ENCODE assay signal across 8 cellular contexts in genomic region chr11:102452461-102453285, GRCh38. TPM values are rescaled to one million over a fixed set of nuclear protein-coding genes. Genes with fewer than 3 reads are reported as not detected.
DNase-seq lines count a peak whose midpoint lies in the region; ATAC-seq and TF ChIP-seq lines count a peak whose summit lies in the region.

Gene TMEM123 (minus strand): TSS chr11:102452765. CDS start chr11:102452623, 142 bp downstream.

- H3K9me3 ChIP-seq in OCI-LY7 (ENCODE audit: low read length): no peaks in the 10 kb centered on the region
- H3K9me3 ChIP-seq in muscle layer of colon (ENCODE audit: low read length): no peaks in the 10 kb centered on the region

- intact Hi-C loops in OCI-LY7 (cut with micrococcal nuclease; ENCODE audit: unreplicated experiment): loop anchor here (1.0 to 2.0 kb wide), 4 partner anchors 22 to 135 kb away; partner anchors contain the start of genes BIRC2 and BIRC3

- H3K27ac ChIP-seq in OCI-LY7 (ENCODE audit: low read depth, low read length, poor library complexity, severe bottlenecking): peak within 1 kb of the TSS; percentile 88
- peak within 1 kb of the TSS; percentile 98 for H3K27ac ChIP-seq in muscle layer of colon (ENCODE audit: low read depth, low read length)

- no peaks in the 10 kb centered on the region for H3K9me2 ChIP-seq in OCI-LY7 (ENCODE audit: insufficient read depth, low read length)

- peak within 1 kb of the TSS; percentile 92 for H3K4me2 ChIP-seq in OCI-LY7 (ENCODE audit: low read length)

- TSS peak; percentile 81 for BruUV-seq in OCI-LY7 (replicated peaks; lab: Mats Ljungman, UMichigan)

- H3K27me3 ChIP-seq in muscle layer of colon (ENCODE audit: control insufficient read depth in 1 of 2, insufficient read depth in 2 of 2, low read length in 2 of 2): no peaks in the 10 kb centered on the region

- H2AFZ ChIP-seq in OCI-LY7 (ENCODE audit: low read length): peak within 1 kb of the TSS; percentile 53

- CTCF ChIA-PET in OCI-LY7 (lab: Charles Lee; ENCODE audit: unreplicated experiment): interaction anchor here (0.7 to 1.1 kb wide), 5 partner anchors 22 to 62 kb away, joined by 3 to 6 read pairs (median 5); no protein-coding TSS in a partner anchor

- TF ChIP-seq POLR2A in erythroblast (IDR thresholded peaks at IDR 0.05; ENCODE audit: low read length): no peak

- peaks cover 39% of the 10 kb centered on the region for H3K36me3 ChIP-seq in OCI-LY7 (ENCODE audit: insufficient read depth, low read length)
- peaks cover 9% of the 10 kb centered on the region for H3K36me3 ChIP-seq in muscle layer of colon (ENCODE audit: insufficient read depth, low read length)

- peaks cover 56% of the 10 kb centered on the region for H3K4me1 ChIP-seq in OCI-LY7 (ENCODE audit: insufficient read depth, low read length, poor library complexity, severe bottlenecking)
- peaks cover 40% of the 10 kb centered on the region for H3K4me1 ChIP-seq in muscle layer of colon (ENCODE audit: insufficient read depth, low read length)

- H3K4me3 ChIP-seq in OCI-LY7 (ENCODE audit: low read depth, low read length, poor library complexity, severe bottlenecking) (peak within 1 kb of the TSS; percentile 95), muscle layer of colon (ENCODE audit: low read depth in 1 of 2, low read length in 2 of 2) (peak within 1 kb of the TSS; percentile 76 to 78)

- H3K9ac ChIP-seq in muscle layer of colon (ENCODE audit: low read length): peak within 1 kb of the TSS; percentile 69

- ATAC-seq in GM19467 (IDR thresholded peaks at IDR 0.05; ENCODE audit: unreplicated experiment): peak; percentile 62

- H3K79me2 ChIP-seq in OCI-LY7 (ENCODE audit: insufficient read depth, low read depth, low read length): peaks cover 48% of the 10 kb centered on the region

- TF ChIP-seq CTCF in OCI-LY7 (conservative IDR thresholded peaks at IDR 0.05; ENCODE audit: low read length): no peak

- DNase-seq in COR-L47 (lab: John Stamatoyannopoulos, UW): peak; percentile 80
- DNase-seq in HT-29 (ENCODE audit: low spot score): peak; percentile 86
- peak; percentile 91 for DNase-seq in OCI-LY7 (ENCODE audit: low spot score)
- peak; percentile 91 for DNase-seq in activated T-cell treated with anti-CD3 and anti-CD28 coated beads, Interleukin-2, amount 50 U/mL, for 1 hour
- DNase-seq in erythroblast (lab: John Stamatoyannopoulos, UW): peak; percentile 59 to 65
- peak; percentile 75 for DNase-seq in stimulated activated CD8-positive, alpha-beta memory T cell treated with anti-CD3 and anti-CD28 coated beads, Interleukin-7, amount 100 ng/mL, for 24 hours (ENCODE audit: low read depth)

- POLR2A ChIA-PET in OCI-LY7 (lab: Charles Lee): interaction anchor here (0.6 to 1.7 kb wide), 23 partner anchors 10 to 63 kb away, joined by 3 to 14 read pairs (median 4); no protein-coding TSS in a partner anchor

- peaks cover 35% of the 10 kb centered on the region for H4K20me1 ChIP-seq in OCI-LY7 (ENCODE audit: insufficient read depth, low read length)

RNA-seq across cellular contexts. Expression of gene TMEM123, which starts in this region (rescaled TPM):
- 152 and 161 TPM in 2 replicates for total RNA-seq in HT-29 (2014; rRNA removed; shearing (Covaris generic))
- total RNA-seq in OCI-LY7 (2014; rRNA removed; shearing (Covaris generic)): 83.3 and 127 TPM in 2 replicates
- 232 and 261 TPM in 2 replicates for total RNA-seq in OCI-LY7 (2022)

Comparison
In these comparisons a context has a peak if more than half of its experiments do, and no peak if none do; other contexts are left out.
1. Peak in every context shown above with its lines: DNase-seq, ATAC-seq, H3K4me3 ChIP-seq and H3K27ac ChIP-seq.